1 cellular context compared by ENCODE assay signal in the genomic region with DNA sequence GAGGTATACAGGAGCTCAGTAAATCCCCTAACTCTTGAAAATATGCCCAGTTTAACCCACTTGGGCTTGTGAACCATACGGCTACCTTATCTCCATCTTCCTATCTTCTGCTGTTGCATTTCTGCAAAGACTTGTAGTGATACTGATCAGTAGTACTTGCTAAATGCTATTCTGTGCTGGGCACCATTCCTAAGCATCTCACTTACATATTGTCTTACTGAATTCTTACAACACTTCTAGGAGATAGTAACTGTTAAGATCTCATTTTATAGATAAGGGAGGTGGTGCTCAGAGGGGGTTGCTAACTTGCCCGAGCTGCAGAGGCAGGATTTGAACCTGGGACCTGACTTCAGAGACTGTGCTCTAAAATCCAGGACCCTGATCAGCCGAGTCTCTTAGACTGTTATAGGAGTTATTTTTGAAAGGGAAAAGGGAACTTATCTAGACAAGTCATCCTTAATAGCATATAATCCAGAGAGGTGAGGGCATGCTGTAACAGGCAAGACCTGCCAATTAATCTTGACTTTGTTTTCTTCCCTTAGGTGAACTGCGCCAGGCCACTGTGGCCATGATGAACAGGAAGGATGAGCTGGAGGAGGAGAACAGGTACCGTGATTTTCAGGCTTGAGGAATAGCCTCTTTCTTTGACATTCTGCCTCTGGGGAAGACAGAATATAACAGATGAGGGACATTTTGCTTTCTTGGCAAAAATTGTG.
TF ChIP-seq lines count a peak whose summit lies in the region.

No MANE protein-coding gene starts in this region.

TF ChIP-seq in K562, 482 proteins besides CTCF, POLR2A, EP300 and RAD21 (continued from another document):
- TF ChIP-seq CUX1 (CRISPR knock-in tag; IDR thresholded peaks at IDR 0.05) (no peak), RAD51 (IDR thresholded peaks at IDR 0.05; ENCODE audit: borderline replicate concordance, low read depth) (no peak)
